In the genomic region with DNA sequence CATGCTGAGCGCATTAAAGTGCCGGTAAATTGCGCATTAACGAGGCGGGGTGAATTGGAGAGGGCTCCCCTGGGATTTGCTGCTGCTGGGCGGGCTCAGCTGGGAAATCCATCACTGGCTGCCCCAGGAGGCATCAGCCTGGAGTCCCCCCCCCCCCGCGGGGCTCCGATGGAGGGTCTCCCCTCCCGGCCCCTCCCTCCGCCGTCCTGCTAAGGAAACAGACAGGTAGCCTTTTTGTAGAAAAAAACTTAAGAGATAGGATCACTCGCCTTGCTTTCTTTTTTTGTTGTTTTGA, we compare ENCODE assay signal across 12 cellular contexts. TPM values are rescaled to one million over a fixed set of nuclear protein-coding genes. Genes with fewer than 3 reads are reported as not detected.
A peak's percentile ranks its signal among the peaks of the same experiment; 100 is the strongest.
DNase-seq lines count a peak whose midpoint lies in the region; ATAC-seq and TF ChIP-seq lines count a peak whose summit lies in the region.
"Had no signal": no experiment of that assay in that cellular context is flagged by ENCODE, and none has a peak within 500 bp of the region (broad histone marks: within the 10 kb centered on the region; RNA-seq: fewer than 3 reads in every experiment).

No MANE protein-coding gene starts in this region.

- H3K4me1 Mint-ChIP-seq in MCF 10A (ENCODE audit: insufficient read depth, unreplicated experiment) (peaks cover 22% of the 10 kb centered on the region), brain (peaks cover 56% of the 10 kb centered on the region)

- H3K27ac Mint-ChIP-seq in MCF 10A (ENCODE audit: low read depth, unreplicated experiment): no peak overlapping the region
- peak overlapping the region in 4 of 5 experiments; percentile 41 to 93 (median 82) for H3K27ac Mint-ChIP-seq in brain
- H3K27ac Mint-ChIP-seq: T-helper 1 cell treated with Interleukin-12 subunit alpha and Interleukin-12 subunit beta and Interleukin-4 antibody, amounts not matched to agents 30 μg/mL and 1 μg/mL, for 36 hours had no signal

- no peaks in the 10 kb centered on the region for H3K9me3 Mint-ChIP-seq in MCF 10A (ENCODE audit: unreplicated experiment)
- peaks cover 0 to 2% (median 0%) of the 10 kb centered on the region in 5 experiments for H3K9me3 Mint-ChIP-seq in brain
- H3K9me3 Mint-ChIP-seq: T-helper 1 cell treated with Interleukin-12 subunit alpha and Interleukin-12 subunit beta and Interleukin-4 antibody, amounts not matched to agents 30 μg/mL and 1 μg/mL, for 36 hours had no signal

- BruUV-seq in MCF 10A (replicated peaks; lab: Mats Ljungman, UMichigan): no TSS peak

- H3K4me3 ChIP-seq in breast epithelium (peak overlapping the region; percentile 29 to 69 (median 46)), mucosa of stomach (ENCODE audit: low read length) (peak overlapping the region; percentile 8), upper lobe of right lung (peak overlapping the region; percentile 35)

- H3K36me3 ChIP-seq in breast epithelium (no peaks in the 10 kb centered on the region), mucosa of stomach (ENCODE audit: control insufficient read depth, insufficient read depth, low read length) (no peaks in the 10 kb centered on the region), upper lobe of right lung (no peaks in the 10 kb centered on the region)

- H3K4me1 ChIP-seq in breast epithelium (peaks cover 4 to 11% of the 10 kb centered on the region in 2 donors), mucosa of stomach (ENCODE audit: control insufficient read depth, insufficient read depth, low read length) (peaks cover 19% of the 10 kb centered on the region), upper lobe of right lung (peaks cover 17% of the 10 kb centered on the region)

- ATAC-seq in upper lobe of right lung (no peak), HG03354 (IDR thresholded peaks at IDR 0.05; ENCODE audit: poor library complexity, severe bottlenecking, unreplicated experiment) (no peak)

- H3K9me3 ChIP-seq in breast epithelium (no peaks in the 10 kb centered on the region), mucosa of stomach (ENCODE audit: control insufficient read depth, low read length) (no peaks in the 10 kb centered on the region), upper lobe of right lung (no peaks in the 10 kb centered on the region)

- intact Hi-C loops in breast epithelium (cut with DNase I; ENCODE audit: low total_unique reads) (no loop called here), MCF 10A (cut with micrococcal nuclease) (no loop called here), upper lobe of right lung (cut with DNase I) (no loop called here)

- H3K27me3 ChIP-seq in breast epithelium (no peaks in the 10 kb centered on the region), mucosa of stomach (ENCODE audit: control insufficient read depth, insufficient read depth, low read length) (peaks cover 13% of the 10 kb centered on the region), upper lobe of right lung (no peaks in the 10 kb centered on the region)

- CTCF ChIA-PET in MCF 10A (lab: Yijun Ruan, JAX): no interaction called here

- H3K9ac ChIP-seq in mucosa of stomach (ENCODE audit: low read length): peak overlapping the region; percentile 47

- H3K27me3 Mint-ChIP-seq in MCF 10A (ENCODE audit: insufficient read depth, unreplicated experiment) (no peaks in the 10 kb centered on the region), brain (peaks cover 42% of the 10 kb centered on the region)

- no peak for TF ChIP-seq CTCF in breast epithelium (IDR thresholded peaks at IDR 0.05)
- no peak for TF ChIP-seq CTCF in MCF 10A (IDR thresholded peaks at IDR 0.05; ENCODE audit: unreplicated experiment)
- TF ChIP-seq CTCF in brain (conservative IDR thresholded peaks at IDR 0.05): no peak
- TF ChIP-seq CTCF in upper lobe of right lung (IDR thresholded peaks at IDR 0.05): no peak

- H3K36me3 Mint-ChIP-seq in MCF 10A (ENCODE audit: insufficient read depth, unreplicated experiment) (no peaks in the 10 kb centered on the region), brain (no peaks in the 10 kb centered on the region)

- H3K27ac ChIP-seq in breast epithelium (peak overlapping the region; percentile 96 to 98), upper lobe of right lung (peak overlapping the region; percentile 84)
- H3K27ac ChIP-seq: C4-2B had no signal

- POLR2A ChIA-PET in MCF 10A (lab: Yijun Ruan, JAX): no interaction called here

- H3K4me3 Mint-ChIP-seq in MCF 10A (ENCODE audit: unreplicated experiment) (no peak overlapping the region), brain (peak overlapping the region; percentile 64 to 77 (median 74))
- H3K4me3 Mint-ChIP-seq: T-helper 1 cell treated with Interleukin-12 subunit alpha and Interleukin-12 subunit beta and Interleukin-4 antibody, amounts not matched to agents 30 μg/mL and 1 μg/mL, for 36 hours had no signal

- DNase-seq in breast epithelium (ENCODE audit: low spot score in 2 of 2) (no peak), MCF 10A (ENCODE audit: unreplicated experiment) (no peak), upper lobe of right lung (no peak), NOMO-1 treated with dmso at 0.1 percent for 144 hours (lab: John Stamatoyannopoulos, UW; ENCODE audit: unreplicated experiment) (no peak), NCI-H2227 (lab: John Stamatoyannopoulos, UW; ENCODE audit: unreplicated experiment) (no peak)
- DNase-seq: activated effector memory CD4-positive, alpha-beta T cell treated with Interleukin-2 at 50 U/mL for 16 hours; NCI-H1048 had no signal

- no peak for TF ChIP-seq POLR2A in breast epithelium (IDR thresholded peaks at IDR 0.05)

RNA-seq across cellular contexts. Expression of a gene that starts 6.8 kb away (rescaled TPM):
- total RNA-seq in breast epithelium (1 to 10 TPM; 1.6 to 4.3 (median 3.2) TPM), MCF 10A (2022) (0.89 and 2.9 TPM in 2 replicates), upper lobe of right lung (6.7 TPM)
- 12.7 TPM for polyA plus RNA-seq in brain (ENCODE audit: insufficient read depth, low read depth, low replicate concordance)

RNA-seq across cellular contexts. Expression of a gene that starts 39.4 kb away (rescaled TPM):
- total RNA-seq in breast epithelium (1 to 10 TPM; 2.2 to 5.1 (median 4.9) TPM), MCF 10A (2022) (4.7 and 4.9 TPM in 2 replicates), upper lobe of right lung (4.2 TPM)
- 3.1 TPM for polyA plus RNA-seq in brain (ENCODE audit: insufficient read depth, low read depth, low replicate concordance)

RNA-seq across cellular contexts. Expression of a gene that starts 44.9 kb away (rescaled TPM):
- total RNA-seq in breast epithelium (10 to 100 TPM; 25.3 to 65.6 (median 35.1) TPM), MCF 10A (2022) (1.9 and 3.0 TPM in 2 replicates), upper lobe of right lung (58.6 TPM)
- polyA plus RNA-seq in brain (ENCODE audit: insufficient read depth, low read depth, low replicate concordance): 139 TPM
